15 cellular contexts compared by ENCODE assay signal in genomic region chr5:123673107-123673506, GRCh38.
DNase-seq lines count a peak whose midpoint lies in the region; ATAC-seq and TF ChIP-seq lines count a peak whose summit lies in the region.
"Had no signal": no experiment of that assay in that cellular context is flagged by ENCODE, and none has a peak within 500 bp of the region (broad histone marks: within the 10 kb centered on the region; RNA-seq: fewer than 3 reads in every experiment).

No MANE protein-coding gene starts in this region.

- ATAC-seq in GM21619 (IDR thresholded peaks at IDR 0.05; ENCODE audit: unreplicated experiment) (no peak), GM19023 (IDR thresholded peaks at IDR 0.05; ENCODE audit: unreplicated experiment) (no peak)
- ATAC-seq: activated CD4-positive, alpha-beta T cell treated with anti-CD3 and anti-CD28 coated beads for 36 hours; GM12878 had no signal

- no peak overlapping the region for H3K4me2 ChIP-seq in GM23248 (ENCODE audit: unreplicated experiment)

- TF ChIP-seq CTCF in nephron (IDR thresholded peaks at IDR 0.05; ENCODE audit: unreplicated experiment in 3 of 3) (no peak), spleen (IDR thresholded peaks at IDR 0.05 in 8 of 11, conservative IDR thresholded peaks at IDR 0.05 in 3 of 11) (no peak)

- 65 to 71% methylated on average over 2 of the region's 2 CpGs for WGBS in GM23248 (ENCODE audit: low coverage in 1 of 2, low lambda C conversion rate in 2 of 2, missing lambda C conversion rate in 2 of 2), 2 experiments
- 72 to 84% (median 81%) methylated on average over 2 of the region's 2 CpGs for WGBS in spleen, 5 donors

- H3K27ac ChIP-seq in GM23248, result no peak overlapping the region
- no peak overlapping the region for H3K27ac ChIP-seq in spleen
- H3K27ac ChIP-seq: brain microvascular endothelial cell, neutrophil had no signal

- no peak overlapping the region for H2AFZ ChIP-seq in GM23248

- TF ChIP-seq POLR2A in spleen (IDR thresholded peaks at IDR 0.05), result no peak

- H3K27ac Mint-ChIP-seq in nephron, result peak overlapping the region; percentile 26 to 84 (median 73)
- H3K27ac Mint-ChIP-seq: activated CD4-positive, alpha-beta T cell treated with anti-CD3 and anti-CD28 coated beads for 36 hours had no signal

- H3F3A ChIP-seq in GM23248 (ENCODE audit: insufficient read depth), result no peaks in the 10 kb centered on the region

- no peak overlapping the region for H3K4me3 ChIP-seq in GM23248
- H3K4me3 ChIP-seq in spleen, result no peak overlapping the region
- H3K4me3 ChIP-seq: GM12878 had no signal

- peak overlapping the region in 1 of 3 experiments; percentile 17 for H3K4me3 Mint-ChIP-seq in nephron
- H3K4me3 Mint-ChIP-seq: activated CD4-positive, alpha-beta T cell treated with anti-CD3 and anti-CD28 coated beads for 36 hours had no signal

- H3K9me3 Mint-ChIP-seq in nephron, result peaks cover 30% of the 10 kb centered on the region

- H3K4me1 ChIP-seq in GM23248 (ENCODE audit: insufficient read depth) (no peaks in the 10 kb centered on the region), spleen (peaks cover 0 to 11% (median 3%) of the 10 kb centered on the region in 6 donors)

- H3K4me1 Mint-ChIP-seq in nephron, result peaks cover 23% of the 10 kb centered on the region
- H3K4me1 Mint-ChIP-seq: activated CD4-positive, alpha-beta T cell treated with anti-CD3 and anti-CD28 coated beads for 36 hours had no signal

- no peaks in the 10 kb centered on the region for H3K9me2 ChIP-seq in GM23248 (ENCODE audit: insufficient read depth)

- peaks cover 8% of the 10 kb centered on the region for H3K36me3 Mint-ChIP-seq in nephron (ENCODE audit: low read depth)

- intact Hi-C loops in spleen (cut with DNase I; ENCODE audit: low total_unique reads), result no loop called here

- in situ Hi-C loops in GM23248 (cut with MboI), result no loop called here

- H3K36me3 ChIP-seq in GM23248 (ENCODE audit: low read depth) (no peaks in the 10 kb centered on the region), spleen (no peaks in the 10 kb centered on the region)
- H3K36me3 ChIP-seq: brain microvascular endothelial cell, neutrophil had no signal

- no peaks in the 10 kb centered on the region for H4K20me1 ChIP-seq in GM23248 (ENCODE audit: insufficient read depth)

- H3K27me3 ChIP-seq in GM23248 (replicated peaks; ENCODE audit: insufficient read depth), result no peaks in the 10 kb centered on the region
- no peaks in the 10 kb centered on the region for H3K27me3 ChIP-seq in spleen (replicated peaks in 1 of 7)
- H3K27me3 ChIP-seq: brain microvascular endothelial cell, neutrophil had no signal

- H3K27me3 Mint-ChIP-seq in nephron (ENCODE audit: low read depth), result peaks cover 4% of the 10 kb centered on the region

- no peaks in the 10 kb centered on the region for H3K79me2 ChIP-seq in GM23248 (ENCODE audit: insufficient read depth)

- H3K9me3 ChIP-seq in GM23248 (ENCODE audit: low read depth) (no peaks in the 10 kb centered on the region), spleen (no peaks in the 10 kb centered on the region)
- H3K9me3 ChIP-seq: neutrophil had no signal

- no peak overlapping the region for H3K9ac ChIP-seq in GM23248

- DNase-seq in GM23248 (peak; percentile 1), NCI-H1694 (lab: John Stamatoyannopoulos, UW) (peak; percentile 7), fibroblast of peridontal ligament (ENCODE audit: extremely low read depth) (peak; percentile 28), DMS114 treated with DMSO at 0.1 percent for 48 hours (lab: John Stamatoyannopoulos, UW; ENCODE audit: unreplicated experiment) (no peak), spleen (no peak)
- DNase-seq: activated CD4-positive, alpha-beta T cell treated with anti-CD3 and anti-CD28 coated beads for 36 hours; brain microvascular endothelial cell; KG1; NCI-H226; stimulated activated CD4-positive, alpha-beta T cell treated with anti-CD3 and anti-CD28 coated beads, Interleukin-4, amount 100 ng/mL, for 4 hours had no signal

Comparison
In these comparisons a context has a peak if more than half of its experiments do, and no peak if none do; other contexts are left out.
1. DNase-seq: peak in GM23248 (single experiment), NCI-H1694 (single experiment) and fibroblast of peridontal ligament (single experiment); none in DMS114 treated with DMSO at 0.1 percent for 48 hours (single experiment) and spleen (single experiment).